In the genomic region with DNA sequence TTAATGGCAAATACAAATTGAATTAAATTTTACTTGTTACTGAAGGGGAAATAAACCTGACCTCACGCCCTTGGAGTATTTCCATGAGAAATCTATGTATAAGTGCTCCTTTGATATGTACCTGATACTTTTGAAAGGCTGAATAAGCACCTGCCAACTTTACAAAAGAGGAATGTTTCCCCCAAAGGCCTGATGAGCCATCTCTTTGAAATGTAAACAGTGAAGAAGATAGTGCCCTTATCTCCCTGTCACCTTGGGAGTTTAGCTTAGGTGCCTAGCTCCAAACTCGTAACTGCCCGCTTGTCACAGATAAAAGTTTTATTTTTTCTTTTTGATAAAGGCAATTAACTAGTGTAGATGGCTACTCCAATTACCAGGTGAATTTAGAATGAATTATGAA, we compare ENCODE assay signal across 1 cellular context.
TF ChIP-seq lines count a peak whose summit lies in the region.

No MANE protein-coding gene starts in this region.

TF ChIP-seq in HepG2, 621 proteins besides CTCF, POLR2A, EP300 and RAD21:
- TF ChIP-seq FOSL2 (CRISPR knock-in tag; IDR thresholded peaks at IDR 0.05) (peak; percentile 85), TEAD3 (CRISPR knock-in tag; optimal IDR thresholded peaks at IDR 0.05; ENCODE audit: borderline replicate concordance) (peak; percentile 87), SMARCC2 (IDR thresholded peaks at IDR 0.05) (0 out of 2 replicates have a peak, but pooled peaks have one; percentile 17), HMG20A (CRISPR knock-in tag; IDR thresholded peaks at IDR 0.05; ENCODE audit: borderline replicate concordance) (peak; percentile 34; the same call in 1 of the 2 replicates), ZSCAN25 (CRISPR knock-in tag; IDR thresholded peaks at IDR 0.05) (no peak), GATAD2A (CRISPR knock-in tag; IDR thresholded peaks at IDR 0.05) (0 out of 2 replicates have a peak, but pooled peaks have one; percentile 22), RXRA (CRISPR knock-in tag; IDR thresholded peaks at IDR 0.05) (no peak), ZNF282 (IDR thresholded peaks at IDR 0.05; ENCODE audit: partially characterized antibody) (no peak), SATB2 (CRISPR knock-in tag; IDR thresholded peaks at IDR 0.05) (0 out of 2 replicates have a peak, but pooled peaks have one; percentile 26), RORA (CRISPR knock-in tag; IDR thresholded peaks at IDR 0.05) (0 out of 2 replicates have a peak, but pooled peaks have one; percentile 17), ZNF850 (CRISPR knock-in tag; conservative IDR thresholded peaks at IDR 0.05) (0 out of 2 replicates have a peak, but pooled peaks have one; percentile 20), ZNF7 (CRISPR knock-in tag; IDR thresholded peaks at IDR 0.05) (peak; percentile 95), ZNF749 (CRISPR knock-in tag; IDR thresholded peaks at IDR 0.05; ENCODE audit: borderline replicate concordance) (no peak), ZNF264 (CRISPR knock-in tag; IDR thresholded peaks at IDR 0.05) (peak; percentile 45; the same call in 1 of the 2 replicates), ZFYVE20 (CRISPR knock-in tag; IDR thresholded peaks at IDR 0.05; ENCODE audit: borderline replicate concordance, low read depth) (no peak), MIER3 (CRISPR knock-in tag; IDR thresholded peaks at IDR 0.05; ENCODE audit: borderline replicate concordance) (0 out of 2 replicates have a peak, but pooled peaks have one; percentile 23), SOX13 (IDR thresholded peaks at IDR 0.05) (no peak), SOX13 (CRISPR knock-in tag; conservative IDR thresholded peaks at IDR 0.05 in 1 of 2, IDR thresholded peaks at IDR 0.05 in 1 of 2) (0 out of 4 replicates have a peak, but pooled peaks of 1 of the 2 experiments have one; percentile 12), FOXA3 (CRISPR knock-in tag; IDR thresholded peaks at IDR 0.05) (peak; percentile 77), ZNF556 (CRISPR knock-in tag; IDR thresholded peaks at IDR 0.05; ENCODE audit: borderline replicate concordance) (no peak), ZNF331 (CRISPR knock-in tag; IDR thresholded peaks at IDR 0.05) (0 out of 2 replicates have a peak, but pooled peaks have one; percentile 18), FOXA1 (IDR thresholded peaks at IDR 0.05) (no peak), FOXA1 (CRISPR knock-in tag; IDR thresholded peaks at IDR 0.05) (peak; percentile 66), RXRB (CRISPR knock-in tag; IDR thresholded peaks at IDR 0.05; ENCODE audit: borderline replicate concordance) (no peak), KLF16 (CRISPR knock-in tag; IDR thresholded peaks at IDR 0.05) (no peak), MTA3 (CRISPR knock-in tag; IDR thresholded peaks at IDR 0.05) (no peak), DRAP1 (CRISPR knock-in tag; IDR thresholded peaks at IDR 0.05) (no peak), FOXK2 (IDR thresholded peaks at IDR 0.05) (no peak)
- TF ChIP-seq, protein P1, sequence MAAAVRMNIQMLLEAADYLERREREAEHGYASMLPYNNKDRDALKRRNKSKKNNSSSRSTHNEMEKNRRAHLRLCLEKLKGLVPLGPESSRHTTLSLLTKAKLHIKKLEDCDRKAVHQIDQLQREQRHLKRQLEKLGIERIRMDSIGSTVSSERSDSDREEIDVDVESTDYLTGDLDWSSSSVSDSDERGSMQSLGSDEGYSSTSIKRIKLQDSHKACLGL (CRISPR knock-in tag; IDR thresholded peaks at IDR 0.05), result no peak
- TF ChIP-seq, protein P2, sequence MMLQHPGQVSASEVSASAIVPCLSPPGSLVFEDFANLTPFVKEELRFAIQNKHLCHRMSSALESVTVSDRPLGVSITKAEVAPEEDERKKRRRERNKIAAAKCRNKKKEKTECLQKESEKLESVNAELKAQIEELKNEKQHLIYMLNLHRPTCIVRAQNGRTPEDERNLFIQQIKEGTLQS (CRISPR knock-in tag; IDR thresholded peaks at IDR 0.05), result peak; percentile 64; the same call in 1 of the 2 replicates
- TF ChIP-seq, protein P3, sequence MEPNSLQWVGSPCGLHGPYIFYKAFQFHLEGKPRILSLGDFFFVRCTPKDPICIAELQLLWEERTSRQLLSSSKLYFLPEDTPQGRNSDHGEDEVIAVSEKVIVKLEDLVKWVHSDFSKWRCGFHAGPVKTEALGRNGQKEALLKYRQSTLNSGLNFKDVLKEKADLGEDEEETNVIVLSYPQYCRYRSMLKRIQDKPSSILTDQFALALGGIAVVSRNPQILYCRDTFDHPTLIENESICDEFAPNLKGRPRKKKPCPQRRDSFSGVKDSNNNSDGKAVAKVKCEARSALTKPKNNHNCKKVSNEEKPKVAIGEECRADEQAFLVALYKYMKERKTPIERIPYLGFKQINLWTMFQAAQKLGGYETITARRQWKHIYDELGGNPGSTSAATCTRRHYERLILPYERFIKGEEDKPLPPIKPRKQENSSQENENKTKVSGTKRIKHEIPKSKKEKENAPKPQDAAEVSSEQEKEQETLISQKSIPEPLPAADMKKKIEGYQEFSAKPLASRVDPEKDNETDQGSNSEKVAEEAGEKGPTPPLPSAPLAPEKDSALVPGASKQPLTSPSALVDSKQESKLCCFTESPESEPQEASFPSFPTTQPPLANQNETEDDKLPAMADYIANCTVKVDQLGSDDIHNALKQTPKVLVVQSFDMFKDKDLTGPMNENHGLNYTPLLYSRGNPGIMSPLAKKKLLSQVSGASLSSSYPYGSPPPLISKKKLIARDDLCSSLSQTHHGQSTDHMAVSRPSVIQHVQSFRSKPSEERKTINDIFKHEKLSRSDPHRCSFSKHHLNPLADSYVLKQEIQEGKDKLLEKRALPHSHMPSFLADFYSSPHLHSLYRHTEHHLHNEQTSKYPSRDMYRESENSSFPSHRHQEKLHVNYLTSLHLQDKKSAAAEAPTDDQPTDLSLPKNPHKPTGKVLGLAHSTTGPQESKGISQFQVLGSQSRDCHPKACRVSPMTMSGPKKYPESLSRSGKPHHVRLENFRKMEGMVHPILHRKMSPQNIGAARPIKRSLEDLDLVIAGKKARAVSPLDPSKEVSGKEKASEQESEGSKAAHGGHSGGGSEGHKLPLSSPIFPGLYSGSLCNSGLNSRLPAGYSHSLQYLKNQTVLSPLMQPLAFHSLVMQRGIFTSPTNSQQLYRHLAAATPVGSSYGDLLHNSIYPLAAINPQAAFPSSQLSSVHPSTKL (CRISPR knock-in tag; IDR thresholded peaks at IDR 0.05), result peak; percentile 48; the same call in 1 of the 2 replicates
TF ChIP-seq in HepG2: peak in this region for 17.
